ENCODE assay signal across 8 cellular contexts in genomic region chr1:225809842-225810578, GRCh38. TPM values are rescaled to one million over a fixed set of nuclear protein-coding genes. Genes with fewer than 3 reads are reported as not detected.
DNase-seq lines count a peak whose midpoint lies in the region; ATAC-seq and TF ChIP-seq lines count a peak whose summit lies in the region.

Gene EPHX1, plus strand, starts transcription at chr1:225810124. Its CDS starts 18,606 bp downstream, at chr1:225828730.

- no peaks in the 10 kb centered on the region for H3K36me3 ChIP-seq in BLaER1 treated with 17β-estradiol and CSF1 and Interleukin-3, amounts not matched to agents 10 nM and 100 nM

- TF ChIP-seq POLR2A in GM19193 (IDR thresholded peaks at IDR 0.05; ENCODE audit: extremely low read depth, insufficient read depth, insufficient read length) = peak; percentile 59

- no peaks in the 10 kb centered on the region for H3K9me3 Mint-ChIP-seq in activated CD8-positive, alpha-beta T cell treated with anti-CD3 and anti-CD28 coated beads for 36 hours
- H3K9me3 Mint-ChIP-seq in memory B cell = no peaks in the 10 kb centered on the region

- peaks cover 0 to 13% (median 5%) of the 10 kb centered on the region in 11 experiments; a peak in 8 of 22 replicates for H4K20me1 ChIP-seq in BLaER1 treated with 17β-estradiol and CSF1 and Interleukin-3, amounts not matched to agents 10 nM and 100 nM

- H3K36me3 Mint-ChIP-seq in activated CD8-positive, alpha-beta T cell treated with anti-CD3 and anti-CD28 coated beads for 36 hours (ENCODE audit: low read depth) = no peaks in the 10 kb centered on the region
- no peaks in the 10 kb centered on the region for H3K36me3 Mint-ChIP-seq in memory B cell

- ATAC-seq in HG03432 (IDR thresholded peaks at IDR 0.05; ENCODE audit: unreplicated experiment) (peak; percentile 98), memory B cell (ENCODE audit: low read depth) (peak; percentile 88)
- ATAC-seq in activated CD8-positive, alpha-beta T cell treated with anti-CD3 and anti-CD28 coated beads for 36 hours = peak; percentile 95

- intact Hi-C loops in activated CD8-positive, alpha-beta T cell treated with anti-CD3 and anti-CD28 coated beads for 36 hours (cut with micrococcal nuclease) = no loop called here

- no peaks in the 10 kb centered on the region for H3K27me3 Mint-ChIP-seq in activated CD8-positive, alpha-beta T cell treated with anti-CD3 and anti-CD28 coated beads for 36 hours
- peaks cover 2% of the 10 kb centered on the region for H3K27me3 Mint-ChIP-seq in memory B cell

- DNase-seq in NCI-H526 treated with DMSO at 0.1 percent for 48 hours (lab: John Stamatoyannopoulos, UW) (peak; percentile 76), memory B cell (ENCODE audit: low spot score in 2 of 2) (peak; percentile 43 to 46)
- peak; percentile 76 for DNase-seq in activated CD8-positive, alpha-beta T cell treated with anti-CD3 and anti-CD28 coated beads for 36 hours
- peak; percentile 40 for DNase-seq in effector CD8-positive, alpha-beta T cell (lab: John Stamatoyannopoulos, UW)
- DNase-seq in stimulated activated CD8-positive, alpha-beta memory T cell treated with anti-CD3 and anti-CD28 coated beads, Interleukin-12 subunit alpha, Interleukin-12 subunit beta, amount 100 ng/mL, for 1 hour (ENCODE audit: low read depth) = peak; percentile 43

- no peak for TF ChIP-seq CTCF in activated CD8-positive, alpha-beta T cell treated with anti-CD3 and anti-CD28 coated beads for 36 hours (IDR thresholded peaks at IDR 0.05)

- no peaks in the 10 kb centered on the region for H3K9me3 ChIP-seq in BLaER1 treated with 17β-estradiol and CSF1 and Interleukin-3, amounts not matched to agents 10 nM and 100 nM (replicated peaks in 1 of 11)

- peak within 1 kb of the TSS; percentile 86 to 97 (median 93) for H3K4me2 ChIP-seq in BLaER1 treated with 17β-estradiol and CSF1 and Interleukin-3, amounts not matched to agents 10 nM and 100 nM

- H3K4me1 Mint-ChIP-seq in activated CD8-positive, alpha-beta T cell treated with anti-CD3 and anti-CD28 coated beads for 36 hours (ENCODE audit: low read depth) = peaks cover 12% of the 10 kb centered on the region
- peaks cover 12% of the 10 kb centered on the region for H3K4me1 Mint-ChIP-seq in memory B cell

- CTCF ChIA-PET in activated CD8-positive, alpha-beta T cell treated with anti-CD3 and anti-CD28 coated beads for 36 hours (lab: Charles Lee) = interaction anchor here (0.6 to 1.2 kb wide), 4 partner anchors 8 to 165 kb away, joined by 3 to 5 read pairs (median 4); partner anchors contain the start of gene TMEM63A

- peak within 1 kb of the TSS; percentile 64 to 86 (median 74) for H3K4me3 ChIP-seq in BLaER1 treated with 17β-estradiol and CSF1 and Interleukin-3, amounts not matched to agents 10 nM and 100 nM

- peaks cover 21 to 39% (median 31%) of the 10 kb centered on the region in 10 experiments; a peak in 19 of 20 replicates for H3K4me1 ChIP-seq in BLaER1 treated with 17β-estradiol and CSF1 and Interleukin-3, amounts not matched to agents 10 nM and 100 nM

- peak within 1 kb of the TSS; percentile 72 to 84 (median 81) for H3K9ac ChIP-seq in BLaER1 treated with 17β-estradiol and CSF1 and Interleukin-3, amounts not matched to agents 10 nM and 100 nM

- peak within 1 kb of the TSS; percentile 41 to 78 (median 64); a peak in 21 of 22 replicates for H3K27ac ChIP-seq in BLaER1 treated with 17β-estradiol and CSF1 and Interleukin-3, amounts not matched to agents 10 nM and 100 nM

- peak within 1 kb of the TSS; percentile 71 for H3K4me3 Mint-ChIP-seq in activated CD8-positive, alpha-beta T cell treated with anti-CD3 and anti-CD28 coated beads for 36 hours
- H3K4me3 Mint-ChIP-seq in memory B cell = peak within 1 kb of the TSS; percentile 88

- H3K27ac Mint-ChIP-seq in activated CD8-positive, alpha-beta T cell treated with anti-CD3 and anti-CD28 coated beads for 36 hours = no peak within 1 kb of the TSS
- no peak within 1 kb of the TSS for H3K27ac Mint-ChIP-seq in memory B cell

- POLR2A ChIA-PET in activated CD8-positive, alpha-beta T cell treated with anti-CD3 and anti-CD28 coated beads for 36 hours (lab: Charles Lee) = interaction anchor here (0.8 to 1.0 kb wide), 3 partner anchors 16 to 72 kb away, joined by 3 read pairs; partner anchors contain the start of gene TMEM63A

- peaks cover 0 to 9% (median 0%) of the 10 kb centered on the region in 11 experiments; a peak in 4 of 22 replicates for H3K27me3 ChIP-seq in BLaER1 treated with 17β-estradiol and CSF1 and Interleukin-3, amounts not matched to agents 10 nM and 100 nM

RNA-seq across cellular contexts. Expression of gene EPHX1, which starts in this region (rescaled TPM):
- total RNA-seq in activated CD8-positive, alpha-beta T cell treated with anti-CD3 and anti-CD28 coated beads for 36 hours = 1 to 10 TPM; 2.1 to 3.6 TPM

Comparison
In these comparisons a context has a peak if more than half of its experiments do, and no peak if none do; other contexts are left out.
1. Peak in every context shown above with its lines: DNase-seq, ATAC-seq, H3K4me3 ChIP-seq and H3K27ac ChIP-seq.